1 cellular context compared by ENCODE assay signal in the genomic region with DNA sequence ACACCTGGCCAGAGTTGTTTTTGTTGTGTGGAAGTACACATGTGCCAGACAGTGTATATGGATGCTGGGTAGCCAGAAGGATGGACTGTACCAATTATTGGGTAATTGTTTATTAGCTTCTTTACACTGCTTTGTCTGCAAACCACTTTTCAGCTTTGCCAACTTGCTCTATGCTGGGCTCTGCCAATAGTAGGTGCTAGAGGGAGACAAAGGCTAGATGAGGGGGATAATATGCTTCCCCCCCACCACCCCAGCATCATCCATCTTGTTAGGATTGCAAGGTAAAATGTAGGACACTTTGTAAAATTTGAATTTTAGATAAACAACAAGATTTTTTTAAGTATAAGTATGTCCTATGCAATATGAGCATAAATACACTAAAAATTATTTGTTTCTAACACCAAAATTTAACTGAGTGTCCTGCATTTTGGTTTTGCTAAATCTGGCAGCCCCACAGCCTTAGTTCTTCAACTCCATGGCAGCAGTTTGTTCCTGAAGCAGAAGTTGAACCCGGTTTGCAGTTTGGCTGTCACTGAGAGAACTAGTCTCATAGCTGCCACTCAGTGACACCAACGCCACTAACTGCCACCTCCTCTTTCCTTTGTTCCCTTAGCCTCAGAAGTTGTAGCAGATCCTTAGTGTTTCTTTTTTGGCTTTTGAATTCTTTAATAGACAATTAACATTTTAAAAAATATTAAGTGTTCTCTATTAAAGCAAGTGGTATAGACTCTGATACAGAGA.
TF ChIP-seq lines count a peak whose summit lies in the region.

No MANE protein-coding gene starts in this region.

TF ChIP-seq in HCT116, 20 proteins besides CTCF, POLR2A, EP300 and RAD21 (continued from another document):
- TF ChIP-seq, protein P1, sequence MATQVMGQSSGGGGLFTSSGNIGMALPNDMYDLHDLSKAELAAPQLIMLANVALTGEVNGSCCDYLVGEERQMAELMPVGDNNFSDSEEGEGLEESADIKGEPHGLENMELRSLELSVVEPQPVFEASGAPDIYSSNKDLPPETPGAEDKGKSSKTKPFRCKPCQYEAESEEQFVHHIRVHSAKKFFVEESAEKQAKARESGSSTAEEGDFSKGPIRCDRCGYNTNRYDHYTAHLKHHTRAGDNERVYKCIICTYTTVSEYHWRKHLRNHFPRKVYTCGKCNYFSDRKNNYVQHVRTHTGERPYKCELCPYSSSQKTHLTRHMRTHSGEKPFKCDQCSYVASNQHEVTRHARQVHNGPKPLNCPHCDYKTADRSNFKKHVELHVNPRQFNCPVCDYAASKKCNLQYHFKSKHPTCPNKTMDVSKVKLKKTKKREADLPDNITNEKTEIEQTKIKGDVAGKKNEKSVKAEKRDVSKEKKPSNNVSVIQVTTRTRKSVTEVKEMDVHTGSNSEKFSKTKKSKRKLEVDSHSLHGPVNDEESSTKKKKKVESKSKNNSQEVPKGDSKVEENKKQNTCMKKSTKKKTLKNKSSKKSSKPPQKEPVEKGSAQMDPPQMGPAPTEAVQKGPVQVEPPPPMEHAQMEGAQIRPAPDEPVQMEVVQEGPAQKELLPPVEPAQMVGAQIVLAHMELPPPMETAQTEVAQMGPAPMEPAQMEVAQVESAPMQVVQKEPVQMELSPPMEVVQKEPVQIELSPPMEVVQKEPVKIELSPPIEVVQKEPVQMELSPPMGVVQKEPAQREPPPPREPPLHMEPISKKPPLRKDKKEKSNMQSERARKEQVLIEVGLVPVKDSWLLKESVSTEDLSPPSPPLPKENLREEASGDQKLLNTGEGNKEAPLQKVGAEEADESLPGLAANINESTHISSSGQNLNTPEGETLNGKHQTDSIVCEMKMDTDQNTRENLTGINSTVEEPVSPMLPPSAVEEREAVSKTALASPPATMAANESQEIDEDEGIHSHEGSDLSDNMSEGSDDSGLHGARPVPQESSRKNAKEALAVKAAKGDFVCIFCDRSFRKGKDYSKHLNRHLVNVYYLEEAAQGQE (IDR thresholded peaks at IDR 0.05; ENCODE audit: low read depth) = no peak
